In the genomic region with DNA sequence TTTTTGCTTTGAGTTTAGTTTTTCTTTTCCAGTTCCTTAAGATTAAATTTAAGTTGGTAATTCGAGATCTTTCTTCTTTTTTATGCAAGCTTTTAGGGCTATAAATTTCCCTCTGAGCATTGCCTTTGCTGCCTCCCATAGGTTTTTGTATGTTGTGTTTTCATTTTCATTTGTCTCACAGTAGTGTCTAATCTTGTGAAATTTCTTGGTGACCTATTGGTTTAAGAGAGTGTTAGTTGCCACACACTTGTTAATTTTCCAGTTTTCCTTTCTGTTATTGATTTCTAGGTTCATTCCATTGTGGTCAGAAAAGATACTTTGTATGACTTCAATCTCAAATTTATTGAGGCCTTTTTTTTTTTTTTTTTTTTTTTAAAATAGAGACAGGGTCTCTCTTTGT, we compare ENCODE assay signal across 21 cellular contexts. TPM values are rescaled to one million over a fixed set of nuclear protein-coding genes. Genes with fewer than 3 reads are reported as not detected.
DNase-seq lines count a peak whose midpoint lies in the region; ATAC-seq, FAIRE-seq and TF ChIP-seq lines count a peak whose summit lies in the region.
"Had no signal": no experiment of that assay in that cellular context is flagged by ENCODE, and none has a peak within 500 bp of the region (broad histone marks: within the 10 kb centered on the region; RNA-seq: fewer than 3 reads in every experiment).

No MANE protein-coding gene starts in this region.

- H3K4me1 Mint-ChIP-seq in stimulated activated naive CD8-positive, alpha-beta T cell treated with anti-CD3 and anti-CD28 coated beads, Interleukin-15, Interleukin-2, amounts not matched to agents 100 ng/mL and 50 ng/mL, for 24 hours (ENCODE audit: low read depth), result peaks cover 76% of the 10 kb centered on the region
- peaks cover 78% of the 10 kb centered on the region for H3K4me1 Mint-ChIP-seq in dendritic cell treated with granulocyte-macrophage colony-stimulating factor and Interleukin-4, amounts not matched to agents 40 ng/mL and 50 ng/mL, for 4 days (ENCODE audit: low read depth)

- H3K9me3 ChIP-seq in Loucy (ENCODE audit: insufficient read depth, low read depth, low read length), result no peaks in the 10 kb centered on the region; the same call in 1 of the 2 replicates
- H3K9me3 ChIP-seq in subcutaneous abdominal adipose tissue (ENCODE audit: control insufficient read depth in 5 of 5, low read length in 5 of 5), result peaks cover 0 to 4% (median 0%) of the 10 kb centered on the region in 5 donors
- H3K9me3 ChIP-seq: BE2C, esophagus squamous epithelium had no signal

- H3K4me3 Mint-ChIP-seq in stimulated activated naive CD8-positive, alpha-beta T cell treated with anti-CD3 and anti-CD28 coated beads, Interleukin-15, Interleukin-2, amounts not matched to agents 100 ng/mL and 50 ng/mL, for 24 hours, result no peak overlapping the region
- H3K4me3 Mint-ChIP-seq in dendritic cell treated with granulocyte-macrophage colony-stimulating factor and Interleukin-4, amounts not matched to agents 40 ng/mL and 50 ng/mL, for 4 days, result peak overlapping the region; percentile 0
- H3K4me3 Mint-ChIP-seq: nephron progenitor cell had no signal

- H3F3A ChIP-seq in Loucy (ENCODE audit: low read depth), result peaks cover 9% of the 10 kb centered on the region; the same call in 1 of the 2 replicates

- H3K4me1 ChIP-seq in Loucy (ENCODE audit: insufficient read depth, low read length, poor library complexity, severe bottlenecking) (peaks cover 36% of the 10 kb centered on the region), subcutaneous abdominal adipose tissue (ENCODE audit: control insufficient read depth in 5 of 5, insufficient read depth in 5 of 5, low read length in 5 of 5) (peaks cover 0 to 42% (median 33%) of the 10 kb centered on the region in 5 donors)
- H3K4me1 ChIP-seq: BE2C had no signal

- FAIRE-seq in GM12891 (lab: Jason Lieb, UNC), result no peak
- FAIRE-seq: bronchial epithelial cell had no signal

- no peak for TF ChIP-seq POLR2A in GM12891 (IDR thresholded peaks at IDR 0.05; ENCODE audit: low read depth, low read length)

- H3K4me2 ChIP-seq in Loucy (ENCODE audit: low read depth, low read length, poor library complexity, severe bottlenecking), result peak overlapping the region; percentile 11
- H3K4me2 ChIP-seq: smooth muscle cell had no signal

- H3K9me2 ChIP-seq in Loucy (replicated peaks; ENCODE audit: low read depth, low read length), result no peaks in the 10 kb centered on the region

- intact Hi-C loops in dendritic cell treated with granulocyte-macrophage colony-stimulating factor and Interleukin-4, amounts not matched to agents 40 ng/mL and 50 ng/mL, for 4 days (cut with micrococcal nuclease), result loop anchor here (10.0 kb wide), 2 partner anchors 55 to 745 kb away; a partner anchor contains a TSS

- peak overlapping the region; percentile 4 for H3K27ac ChIP-seq in subcutaneous abdominal adipose tissue (ENCODE audit: low read depth, low read length)
- H3K27ac ChIP-seq: RWPE1 had no signal

- H3K27me3 ChIP-seq in Loucy (ENCODE audit: insufficient read depth, low read length, poor library complexity, severe bottlenecking), result no peaks in the 10 kb centered on the region
- H3K27me3 ChIP-seq in subcutaneous abdominal adipose tissue (ENCODE audit: control insufficient read depth in 5 of 5, insufficient read depth in 4 of 5, low read length in 5 of 5), result no peaks in the 10 kb centered on the region
- H3K27me3 ChIP-seq: BE2C, esophagus squamous epithelium, tibial nerve had no signal

- H3K36me3 ChIP-seq in Loucy (ENCODE audit: insufficient read depth, low read length) (peaks cover 22% of the 10 kb centered on the region), subcutaneous abdominal adipose tissue (ENCODE audit: control insufficient read depth in 5 of 5, insufficient read depth in 5 of 5, low read length in 5 of 5) (peaks cover 2 to 9% (median 5%) of the 10 kb centered on the region in 5 donors)
- H3K36me3 ChIP-seq: BE2C had no signal

- H3K9me3 Mint-ChIP-seq in stimulated activated naive CD8-positive, alpha-beta T cell treated with anti-CD3 and anti-CD28 coated beads, Interleukin-15, Interleukin-2, amounts not matched to agents 100 ng/mL and 50 ng/mL, for 24 hours, result peaks cover 13% of the 10 kb centered on the region
- no peaks in the 10 kb centered on the region for H3K9me3 Mint-ChIP-seq in dendritic cell treated with granulocyte-macrophage colony-stimulating factor and Interleukin-4, amounts not matched to agents 40 ng/mL and 50 ng/mL, for 4 days

- no peak; the same call in 1 of the 2 replicates for TF ChIP-seq CTCF in Loucy (conservative IDR thresholded peaks at IDR 0.05; ENCODE audit: low read length)

- peaks cover 38% of the 10 kb centered on the region for H3K36me3 Mint-ChIP-seq in stimulated activated naive CD8-positive, alpha-beta T cell treated with anti-CD3 and anti-CD28 coated beads, Interleukin-15, Interleukin-2, amounts not matched to agents 100 ng/mL and 50 ng/mL, for 24 hours (ENCODE audit: low read depth)
- peaks cover 66% of the 10 kb centered on the region for H3K36me3 Mint-ChIP-seq in dendritic cell treated with granulocyte-macrophage colony-stimulating factor and Interleukin-4, amounts not matched to agents 40 ng/mL and 50 ng/mL, for 4 days (ENCODE audit: low read depth)

- H3K27ac Mint-ChIP-seq in stimulated activated naive CD8-positive, alpha-beta T cell treated with anti-CD3 and anti-CD28 coated beads, Interleukin-15, Interleukin-2, amounts not matched to agents 100 ng/mL and 50 ng/mL, for 24 hours, result peak overlapping the region; percentile 73
- peak overlapping the region; percentile 35 for H3K27ac Mint-ChIP-seq in dendritic cell treated with granulocyte-macrophage colony-stimulating factor and Interleukin-4, amounts not matched to agents 40 ng/mL and 50 ng/mL, for 4 days
- H3K27ac Mint-ChIP-seq: nephron progenitor cell had no signal

- H3K4me3 ChIP-seq in Loucy (ENCODE audit: low read length, poor library complexity, severe bottlenecking), result no peak overlapping the region
- H3K4me3 ChIP-seq in subcutaneous abdominal adipose tissue (ENCODE audit: low read depth in 1 of 5, low read length in 5 of 5), result no peak overlapping the region
- H3K4me3 ChIP-seq: esophagus squamous epithelium, smooth muscle cell, tibial nerve had no signal

- peaks cover 100% of the 10 kb centered on the region for H3K79me2 ChIP-seq in Loucy (ENCODE audit: insufficient read depth, low read length)

- H2AFZ ChIP-seq in Loucy (ENCODE audit: low read length), result no peak overlapping the region

- DNase-seq in stimulated activated naive CD8-positive, alpha-beta T cell treated with anti-CD3 and anti-CD28 coated beads, Interleukin-15, Interleukin-2, amounts not matched to agents 100 U/mL and 50 U/mL, for 24 hours, result no peak
- DNase-seq in NCI-H2081 treated with DMSO at 0.1 percent for 48 hours (lab: John Stamatoyannopoulos, UW), result no peak
- DNase-seq in GM12891 (ENCODE audit: insufficient read length, low spot score), result no peak
- DNase-seq: activated CD4-positive, CD25-positive, alpha-beta regulatory T cell; activated CD8-positive, alpha-beta memory T cell treated with anti-CD3 and anti-CD28 coated beads, Interleukin-2, amount 50 U/mL, for 48 hours; BE2C; DMS53; esophagus squamous epithelium; HCEC 1CT; Kasumi-1; NCI-H1417 treated with DMSO at 0.1 percent for 48 hours; nephron progenitor cell had no signal

- H4K20me1 ChIP-seq in Loucy (ENCODE audit: insufficient read depth, low read length, poor library complexity, severe bottlenecking), result peaks cover 57% of the 10 kb centered on the region

- H3K9ac ChIP-seq in Loucy (ENCODE audit: low read depth, low read length, poor library complexity, severe bottlenecking) (no peak overlapping the region), subcutaneous abdominal adipose tissue (ENCODE audit: low read length in 5 of 5) (no peak overlapping the region)

- no peak for ATAC-seq in stimulated activated naive CD8-positive, alpha-beta T cell treated with anti-CD3 and anti-CD28 coated beads, Interleukin-15, Interleukin-2, amounts not matched to agents 100 U/mL and 50 U/mL, for 24 hours
- ATAC-seq in HG02623 (IDR thresholded peaks at IDR 0.05; ENCODE audit: unreplicated experiment), result no peak

- no peaks in the 10 kb centered on the region for H3K27me3 Mint-ChIP-seq in stimulated activated naive CD8-positive, alpha-beta T cell treated with anti-CD3 and anti-CD28 coated beads, Interleukin-15, Interleukin-2, amounts not matched to agents 100 ng/mL and 50 ng/mL, for 24 hours
- no peaks in the 10 kb centered on the region for H3K27me3 Mint-ChIP-seq in dendritic cell treated with granulocyte-macrophage colony-stimulating factor and Interleukin-4, amounts not matched to agents 40 ng/mL and 50 ng/mL, for 4 days

TF ChIP-seq in GM12891, 5 proteins besides CTCF, POLR2A, EP300 and RAD21:
- TF ChIP-seq TAF1 (IDR thresholded peaks at IDR 0.05; ENCODE audit: low read depth, low read length) (no peak), PAX5 (IDR thresholded peaks at IDR 0.05; ENCODE audit: insufficient read depth, low read length, severe bottlenecking) (no peak), SPI1 (IDR thresholded peaks at IDR 0.05; ENCODE audit: low read depth, low read length) (no peak), POU2F2 (IDR thresholded peaks at IDR 0.05; ENCODE audit: low read depth, low read length) (no peak), POLR2AphosphoS5 (IDR thresholded peaks at IDR 0.05; ENCODE audit: low read depth, low read length) (no peak)
TF ChIP-seq in GM12891: peak in this region for 0.

RNA-seq across cellular contexts. Expression of a gene that starts 18.3 kb away (rescaled TPM):
- polyA plus RNA-seq in GM12891 (2012; ENCODE audit: low read depth, missing spikeins), result 0.13 TPM
